8 cellular contexts compared by ENCODE assay signal in the genomic region with DNA sequence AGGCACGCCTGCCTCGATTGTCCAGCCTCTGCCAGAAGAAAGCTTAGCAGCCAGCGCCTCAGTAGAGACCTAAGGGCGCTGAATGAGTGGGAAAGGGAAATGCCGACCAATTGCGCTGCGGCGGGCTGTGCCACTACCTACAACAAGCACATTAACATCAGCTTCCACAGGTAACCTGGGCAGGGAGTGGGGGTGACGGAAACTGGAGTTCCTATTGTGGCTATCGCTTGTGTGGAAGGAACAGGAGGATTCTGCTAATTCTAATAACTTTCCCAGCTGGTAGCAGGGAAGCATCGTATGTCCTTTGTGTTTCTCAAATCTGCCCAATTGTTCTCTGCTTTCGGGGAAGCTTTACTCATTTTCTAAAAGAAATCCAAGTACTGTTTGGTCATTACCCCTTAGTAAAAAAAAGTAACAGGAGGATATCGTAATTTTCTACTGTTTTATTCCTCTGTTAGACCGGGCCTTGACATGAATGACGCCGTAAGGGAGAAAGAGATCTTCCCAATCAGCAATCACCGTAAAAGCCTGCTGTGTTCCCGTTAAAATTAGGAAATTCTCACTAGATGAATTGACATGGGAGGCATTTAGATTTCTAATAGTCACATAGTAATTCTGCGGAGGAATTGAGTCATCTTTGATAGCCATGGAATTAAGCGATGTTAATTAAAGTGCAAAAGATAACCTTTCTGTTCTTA.
DNase-seq lines count a peak whose midpoint lies in the region; ATAC-seq lines count a peak whose summit lies in the region.

No MANE protein-coding gene starts in this region.

- DNase-seq in AG20443 (ENCODE audit: low spot score) (peak; percentile 8), adipocyte (ENCODE audit: low read depth) (peak; percentile 56), iris pigment epithelial cell (ENCODE audit: low read depth) (peak; percentile 39), NCI-H1930 (lab: John Stamatoyannopoulos, UW) (no peak), middle frontal gyrus (ENCODE audit: extremely low spot score, low spot score) (no peak)
- DNase-seq in stimulated activated naive CD8-positive, alpha-beta T cell treated with anti-CD3 and anti-CD28 coated beads, Interleukin-15, amount 100 ng/mL, for 72 hours, result no peak

- no peaks in the 10 kb centered on the region for H3K27me3 Mint-ChIP-seq in stimulated activated naive CD8-positive, alpha-beta T cell treated with anti-CD3 and anti-CD28 coated beads, Interleukin-15, amount 100 ng/mL, for 72 hours

- no peaks in the 10 kb centered on the region for H3K9me3 ChIP-seq in adipocyte (ENCODE audit: control insufficient read depth, low read length)

- peaks cover 26% of the 10 kb centered on the region for H3K4me1 ChIP-seq in adipocyte (ENCODE audit: control insufficient read depth, insufficient read depth, low read length)

- H3K4me3 Mint-ChIP-seq in stimulated activated naive CD8-positive, alpha-beta T cell treated with anti-CD3 and anti-CD28 coated beads, Interleukin-15, amount 100 ng/mL, for 72 hours, result peak overlapping the region; percentile 99

- H3K27ac Mint-ChIP-seq in stimulated activated naive CD8-positive, alpha-beta T cell treated with anti-CD3 and anti-CD28 coated beads, Interleukin-15, amount 100 ng/mL, for 72 hours, result peak overlapping the region; percentile 100

- H3K9ac ChIP-seq in adipocyte (ENCODE audit: low read length), result peak overlapping the region; percentile 99

- peaks cover 35% of the 10 kb centered on the region for H3K4me1 Mint-ChIP-seq in stimulated activated naive CD8-positive, alpha-beta T cell treated with anti-CD3 and anti-CD28 coated beads, Interleukin-15, amount 100 ng/mL, for 72 hours

- peaks cover 7 to 9% of the 10 kb centered on the region in 2 donors for H3K9me3 Mint-ChIP-seq in stimulated activated naive CD8-positive, alpha-beta T cell treated with anti-CD3 and anti-CD28 coated beads, Interleukin-15, amount 100 ng/mL, for 72 hours

- ATAC-seq in GM18868 (IDR thresholded peaks at IDR 0.05; ENCODE audit: unreplicated experiment), result peak; percentile 17
- peak; percentile 17 for ATAC-seq in HG03439 (IDR thresholded peaks at IDR 0.05; ENCODE audit: unreplicated experiment)
- peak; percentile 2 for ATAC-seq in stimulated activated naive CD8-positive, alpha-beta T cell treated with anti-CD3 and anti-CD28 coated beads, Interleukin-15, amount 100 ng/mL, for 72 hours

- peaks cover 10% of the 10 kb centered on the region for H3K36me3 ChIP-seq in adipocyte (ENCODE audit: control insufficient read depth, insufficient read depth, low read length, severe bottlenecking)

- peak overlapping the region; percentile 99 for H3K4me3 ChIP-seq in adipocyte (ENCODE audit: low read length)

- H3K27me3 ChIP-seq in adipocyte (replicated peaks; ENCODE audit: control insufficient read depth, insufficient read depth, low read length), result no peaks in the 10 kb centered on the region

Comparison
In these comparisons a context has a peak if more than half of its experiments do, and no peak if none do; other contexts are left out.
1. DNase-seq: peak in AG20443 (single experiment), adipocyte (single experiment) and iris pigment epithelial cell (single experiment); none in stimulated activated naive CD8-positive, alpha-beta T cell treated with anti-CD3 and anti-CD28 coated beads, Interleukin-15, amount 100 ng/mL, for 72 hours (0 of 2), NCI-H1930 (0 of 2) and middle frontal gyrus (single experiment).
2. Peak in every context shown above with its lines, with median percentiles within 50 percentile points of each other: ATAC-seq.